Comparison of ENCODE assay signal across 35 cellular contexts in the genomic region with DNA sequence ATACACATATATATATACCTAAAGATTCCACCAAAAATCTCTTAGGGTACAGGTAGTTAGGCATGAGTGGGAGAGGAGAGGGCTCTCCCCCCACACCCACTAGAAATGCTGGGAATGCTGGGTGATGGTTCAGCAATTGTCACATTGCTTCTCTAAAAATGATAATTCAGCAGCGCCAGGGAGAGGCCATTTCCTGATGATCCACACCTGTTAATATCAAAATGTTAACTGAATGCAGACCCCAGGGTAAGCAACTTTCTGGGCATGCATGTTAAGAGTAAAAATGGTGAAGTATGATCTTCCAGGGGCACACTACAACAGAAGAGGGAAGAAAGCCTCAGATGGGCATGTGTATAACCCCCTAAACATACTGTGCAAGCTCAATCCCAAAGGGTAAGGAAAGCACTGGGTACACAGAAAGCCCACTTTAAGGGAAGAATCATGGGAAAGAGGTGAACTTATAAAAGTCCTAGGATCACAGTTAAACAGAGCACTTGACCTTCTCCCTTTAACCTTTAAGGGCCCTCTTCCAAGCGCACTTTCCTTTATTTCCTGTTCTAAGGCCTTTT.
"Had no signal": no experiment of that assay in that cellular context is flagged by ENCODE, and none has a peak within 500 bp of the region (broad histone marks: within the 10 kb centered on the region; RNA-seq: fewer than 3 reads in every experiment).

No MANE protein-coding gene starts in this region.

- DNase-seq: Karpas-422, Kasumi-1, MG63, MM.1S, MV-4-11, NCI-H1048, NCI-H1092, NCI-H1092 treated with DMSO at 0.1 percent for 48 hours, NCI-H1105, NCI-H1105 treated with DMSO at 0.1 percent for 48 hours, NCI-H1417, NCI-H1417 treated with DMSO at 0.1 percent for 48 hours, NCI-H1436, NCI-H1436 treated with DMSO at 0.1 percent for 48 hours, NCI-H146, NCI-H1694, NCI-H1694 treated with DMSO at 0.1 percent for 48 hours, NCI-H187, NCI-H187 treated with DMSO at 0.1 percent for 48 hours, NCI-H1930, NCI-H2029, NCI-H2029 treated with DMSO at 0.1 percent for 48 hours, NCI-H2081, NCI-H2081 treated with DMSO at 0.1 percent for 48 hours, NCI-H2107, NCI-H2171, NCI-H2171 treated with DMSO at 0.1 percent for 48 hours, NCI-H2227 treated with DMSO at 0.1 percent for 48 hours, NCI-H226, NCI-H345, NCI-H446, NCI-H446 treated with DMSO at 0.1 percent for 48 hours, NCI-H510A, NCI-H510A treated with DMSO at 0.1 percent for 48 hours had no signal

- H3K27ac ChIP-seq: KMS-11 had no signal

- H3K27me3 ChIP-seq: MG63 had no signal

- H3K9ac ChIP-seq: KMS-11 had no signal

- H3K4me3 ChIP-seq: MG63 had no signal

- H3K4me2 ChIP-seq: KMS-11 had no signal

- H3K36me3 ChIP-seq: MG63 had no signal
